Comparison of ENCODE assay signal across 10 cellular contexts in the genomic region with DNA sequence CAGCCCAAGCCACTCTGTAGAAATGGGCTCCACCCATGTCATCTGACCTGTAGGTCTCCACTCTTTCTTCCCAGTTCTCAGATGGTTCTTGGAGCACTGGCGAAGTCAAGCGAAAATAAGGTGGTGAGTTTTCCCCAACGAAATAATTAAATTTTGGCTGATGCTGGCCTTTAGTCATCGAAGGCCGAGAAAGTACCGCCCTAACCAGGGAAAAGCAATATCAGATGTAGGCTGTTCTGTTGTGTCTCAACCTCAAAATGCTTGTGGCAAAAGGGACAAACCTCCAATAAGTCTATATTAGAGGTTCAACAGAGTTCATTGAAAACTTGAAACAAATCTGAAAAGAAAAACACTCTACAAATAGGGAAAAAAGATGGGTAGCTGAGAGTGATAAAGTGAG. TPM values are rescaled to one million over a fixed set of nuclear protein-coding genes. Genes with fewer than 3 reads are reported as not detected.
DNase-seq lines count a peak whose midpoint lies in the region; ATAC-seq and TF ChIP-seq lines count a peak whose summit lies in the region.
"Had no signal": no experiment of that assay in that cellular context is flagged by ENCODE, and none has a peak within 500 bp of the region (broad histone marks: within the 10 kb centered on the region; RNA-seq: fewer than 3 reads in every experiment).

No MANE protein-coding gene starts in this region.

- TSS peak; percentile 87 for BruUV-seq in OCI-LY7 (replicated peaks; lab: Mats Ljungman, UMichigan)

- no peaks in the 10 kb centered on the region for H3K9me3 ChIP-seq in OCI-LY7 (ENCODE audit: low read length)
- H3K9me3 ChIP-seq in skeletal muscle satellite cell (replicated peaks; ENCODE audit: low read length) = no peaks in the 10 kb centered on the region

- CTCF ChIA-PET in OCI-LY7 (lab: Charles Lee; ENCODE audit: unreplicated experiment) (interaction anchor here (1.1 to 2.3 kb wide), 4 partner anchors 28 to 58 kb away, joined by 4 to 12 read pairs (median 8); no protein-coding TSS in a partner anchor), GM10248 (lab: Yijun Ruan, JAX) (interaction anchor here (0.7 to 5.8 kb wide), 16 partner anchors 12 to 390 kb away, joined by 3 to 29 read pairs (median 4); a partner anchor contains a TSS)

- H3K36me3 ChIP-seq in OCI-LY7 (ENCODE audit: insufficient read depth, low read length) (no peaks in the 10 kb centered on the region), skeletal muscle satellite cell (ENCODE audit: insufficient read depth, low read length) (no peaks in the 10 kb centered on the region)

- peak overlapping the region; percentile 63 for H3K4me3 ChIP-seq in OCI-LY7 (ENCODE audit: low read depth, low read length, poor library complexity, severe bottlenecking)
- no peak overlapping the region for H3K4me3 ChIP-seq in skeletal muscle satellite cell (ENCODE audit: low read length)

- H3K4me1 ChIP-seq in OCI-LY7 (ENCODE audit: insufficient read depth, low read length, poor library complexity, severe bottlenecking) = peaks cover 98% of the 10 kb centered on the region
- peaks cover 20% of the 10 kb centered on the region for H3K4me1 ChIP-seq in skeletal muscle satellite cell (ENCODE audit: control insufficient read depth, insufficient read depth, low read length)

- H2AFZ ChIP-seq in OCI-LY7 (ENCODE audit: low read length) = no peak overlapping the region; the same call in 1 of the 2 replicates

- TF ChIP-seq CTCF in OCI-LY7 (conservative IDR thresholded peaks at IDR 0.05; ENCODE audit: low read length) = no peak
- no peak for TF ChIP-seq CTCF in GM10248 (IDR thresholded peaks at IDR 0.05; ENCODE audit: control extremely low read depth, extremely low read depth, low read depth, missing control alignments)

- DNase-seq in OCI-LY7 (ENCODE audit: low spot score) (no peak), cerebellum (ENCODE audit: low spot score) (no peak), GM10248 (ENCODE audit: extremely low spot score) (no peak), NCI-H2227 treated with DMSO at 0.1 percent for 48 hours (lab: John Stamatoyannopoulos, UW) (no peak)
- no peak for DNase-seq in activated CD4-positive, alpha-beta T cell treated with anti-CD3 and anti-CD28 coated beads, Interleukin-2, amount 50 U/mL, for 48 hours
- DNase-seq: GF-D8, right cardiac atrium had no signal

- POLR2A ChIA-PET in OCI-LY7 (lab: Charles Lee) (interaction anchor here (0.6 to 17.9 kb wide), 15 partner anchors 8 to 120 kb away, joined by 3 to 911 read pairs (median 5); a partner anchor contains a TSS), GM10248 (lab: Yijun Ruan, JAX) (interaction anchor here (0.9 kb wide), 1 partner anchor 56 kb away, joined by 4 read pairs; no protein-coding TSS in a partner anchor)

- H4K20me1 ChIP-seq in OCI-LY7 (ENCODE audit: insufficient read depth, low read length) = no peaks in the 10 kb centered on the region

- peak overlapping the region; percentile 93 for H3K4me2 ChIP-seq in OCI-LY7 (ENCODE audit: low read length)
- H3K4me2 ChIP-seq in skeletal muscle satellite cell (ENCODE audit: low read length) = peak overlapping the region; percentile 51

- intact Hi-C loops in OCI-LY7 (cut with micrococcal nuclease; ENCODE audit: unreplicated experiment) = loop anchor here (1.0 kb wide), 1 partner anchor 55 kb away; a partner anchor contains a TSS

- ATAC-seq in GM19351 (IDR thresholded peaks at IDR 0.05; ENCODE audit: unreplicated experiment) = peak; percentile 4
- peak; percentile 18 for ATAC-seq in HG02759 (IDR thresholded peaks at IDR 0.05; ENCODE audit: unreplicated experiment)

- no peaks in the 10 kb centered on the region for H3K27me3 ChIP-seq in skeletal muscle satellite cell (ENCODE audit: control insufficient read depth, insufficient read depth, low read length)

- H3K9ac ChIP-seq in skeletal muscle satellite cell (ENCODE audit: low read depth, low read length) = peak overlapping the region; percentile 19

- H3K9me2 ChIP-seq in OCI-LY7 (ENCODE audit: insufficient read depth, low read length) = no peaks in the 10 kb centered on the region

- H3K79me2 ChIP-seq in OCI-LY7 (ENCODE audit: insufficient read depth, low read depth, low read length) = peaks cover 59% of the 10 kb centered on the region; the same call in 1 of the 2 replicates

- peak overlapping the region; percentile 98 for H3K27ac ChIP-seq in OCI-LY7 (ENCODE audit: low read depth, low read length, poor library complexity, severe bottlenecking)

RNA-seq across cellular contexts. Expression of a gene that starts 48.6 kb away (rescaled TPM):
- total RNA-seq in OCI-LY7 (2014; rRNA removed; shearing (Covaris generic)) = 116 and 121 TPM in 2 replicates
- total RNA-seq in OCI-LY7 (2022) = 194 and 207 TPM in 2 replicates
- total RNA-seq in skeletal muscle satellite cell (2012; rRNA removed) = 178 and 204 TPM in 2 replicates
- total RNA-seq in cerebellum = 50.1 TPM
